ENCODE assay signal across 29 cellular contexts in the genomic region with DNA sequence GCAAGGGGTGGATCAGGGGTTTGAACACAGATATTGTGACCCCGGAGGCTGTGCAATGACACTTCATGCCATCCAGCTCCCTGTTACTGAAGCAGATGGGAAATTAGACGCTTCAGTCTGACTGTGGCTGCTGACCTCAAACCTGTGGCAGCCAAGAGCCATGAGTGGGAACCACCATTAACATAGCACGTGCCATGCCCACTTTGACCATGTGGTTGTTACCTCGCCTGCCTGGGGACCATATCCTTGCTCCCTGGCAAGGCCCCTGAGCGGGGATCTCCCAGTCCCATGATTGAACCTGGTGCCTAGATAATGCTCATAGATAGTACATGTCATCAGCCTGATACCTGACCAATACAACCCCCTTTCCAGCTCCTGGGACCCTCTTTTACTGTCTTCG.
"Had no signal": no experiment of that assay in that cellular context is flagged by ENCODE, and none has a peak within 500 bp of the region (broad histone marks: within the 10 kb centered on the region; RNA-seq: fewer than 3 reads in every experiment).

No MANE protein-coding gene starts in this region.

- H3K27ac ChIP-seq: left lung, lower lobe of right lung, neutrophil, parathyroid adenoma, right atrium auricular region, right lobe of liver, suprapubic skin, thoracic aorta, tibial artery, upper lobe of right lung, uterus had no signal

- H3K27ac Mint-ChIP-seq: nephron; stimulated activated naive B cell treated with anti-CD40 and anti-IgM and Interleukin-4, amounts not matched to agents 10 μg/mL and 1 μg/mL and 100 μg/mL, for 72 hours had no signal

- H3K36me3 Mint-ChIP-seq: stimulated activated naive B cell treated with anti-CD40 and anti-IgM and Interleukin-4, amounts not matched to agents 10 μg/mL and 1 μg/mL and 100 μg/mL, for 72 hours had no signal

- H3K27me3 ChIP-seq: left lung, neutrophil, right atrium auricular region, right lobe of liver, suprapubic skin, upper lobe of right lung, uterus had no signal

- H3K9me3 ChIP-seq: lower lobe of right lung, neutrophil, right lobe of liver, suprapubic skin, thoracic aorta, upper lobe of right lung, uterus had no signal

- FAIRE-seq: keratinocyte had no signal

- H3K4me1 Mint-ChIP-seq: naive thymus-derived CD8-positive, alpha-beta T cell; nephron; stimulated activated naive B cell treated with anti-CD40 and anti-IgM and Interleukin-4, amounts not matched to agents 10 μg/mL and 1 μg/mL and 100 μg/mL, for 72 hours had no signal

- H3K4me1 ChIP-seq: left lung, lower lobe of right lung, parathyroid adenoma, right atrium auricular region, suprapubic skin, tibial artery, upper lobe of right lung, uterus had no signal

- H3K9ac ChIP-seq: parathyroid adenoma had no signal

- H3K79me2 ChIP-seq: parathyroid adenoma had no signal

- DNase-seq: hippocampal formation; kidney glomerular epithelial cell; left cardiac atrium; left lung; lower lobe of right lung; mammary epithelial cell; mesenchymal stem cell; naive thymus-derived CD8-positive, alpha-beta T cell; occipital lobe; right lobe of liver; stimulated activated CD4-positive, alpha-beta T cell treated with anti-CD3 and anti-CD28 coated beads, Interleukin-12 subunit alpha, Interleukin-12 subunit beta, amount 100 ng/mL, for 4 hours; stimulated activated CD4-positive, alpha-beta T cell treated with anti-CD3 and anti-CD28 coated beads, Interleukin-15, amount 100 ng/mL, for 24 hours; stimulated activated CD4-positive, alpha-beta T cell treated with anti-CD3 and anti-CD28 coated beads, Interleukin-2, amount 100 ng/mL, for 24 hours; stimulated activated CD4-positive, alpha-beta T cell treated with anti-CD3 and anti-CD28 coated beads, Interleukin-4, amount 100 ng/mL, for 1 hour; stimulated activated naive B cell treated with anti-CD40 and anti-IgM and Interleukin-4, amounts not matched to agents 10 μg/mL and 1 μg/mL and 100 μg/mL, for 72 hours; stimulated activated naive CD8-positive, alpha-beta T cell treated with anti-CD3 and anti-CD28 coated beads, Interleukin-15, Interleukin-2, amounts not matched to agents 100 U/mL and 50 U/mL, for 24 hours; tibial artery; trophoblast cell; upper lobe of right lung; uterus had no signal

- H3K27me3 Mint-ChIP-seq: stimulated activated naive B cell treated with anti-CD40 and anti-IgM and Interleukin-4, amounts not matched to agents 10 μg/mL and 1 μg/mL and 100 μg/mL, for 72 hours had no signal

- H2AFZ ChIP-seq: parathyroid adenoma had no signal

- H3K4me3 ChIP-seq: left lung, lower lobe of right lung, right atrium auricular region, right lobe of liver, skin epidermis, suprapubic skin, thoracic aorta, tibial artery, upper lobe of right lung, uterus had no signal

- H3K4me3 Mint-ChIP-seq: naive thymus-derived CD8-positive, alpha-beta T cell; nephron; neural crest cell; stimulated activated naive B cell treated with anti-CD40 and anti-IgM and Interleukin-4, amounts not matched to agents 10 μg/mL and 1 μg/mL and 100 μg/mL, for 72 hours had no signal

- H3K36me3 ChIP-seq: left lung, lower lobe of right lung, neutrophil, right atrium auricular region, right lobe of liver, suprapubic skin, thoracic aorta, tibial artery, upper lobe of right lung, uterus had no signal
